In the genomic region with DNA sequence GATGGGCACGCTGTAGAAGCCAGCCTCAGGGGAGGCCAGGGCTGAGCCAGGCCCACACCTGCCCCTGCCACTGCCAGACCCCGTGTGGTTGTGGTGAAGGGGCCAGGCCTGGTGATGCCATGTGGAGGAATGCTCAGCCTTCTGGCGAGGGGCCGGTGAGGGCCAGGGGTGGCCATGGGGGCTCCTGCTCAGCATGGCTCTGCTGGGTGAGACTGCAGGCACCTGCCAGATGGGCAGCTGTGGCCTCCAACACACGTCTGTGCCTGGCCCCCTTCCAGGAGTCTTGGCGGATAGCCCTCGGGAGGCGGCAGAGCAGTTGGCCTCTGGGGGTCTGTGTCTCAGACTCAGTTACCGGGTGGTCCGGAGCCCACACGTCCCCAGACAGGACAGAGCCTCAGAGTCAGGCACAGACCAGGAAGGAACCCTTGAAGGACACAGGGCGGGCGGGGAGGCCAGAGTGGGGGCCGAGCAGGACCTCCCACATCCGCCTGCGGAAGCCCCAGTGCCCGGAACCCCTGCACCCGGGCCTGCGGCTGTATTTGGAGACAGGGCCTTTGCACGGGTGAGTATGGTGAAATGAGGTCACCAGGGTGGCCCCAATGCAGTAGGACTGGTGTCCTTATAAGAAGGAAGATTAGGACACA, we compare ENCODE assay signal across 10 cellular contexts. TPM values are rescaled to one million over a fixed set of nuclear protein-coding genes. Genes with fewer than 3 reads are reported as not detected.
A peak's percentile ranks its signal among the peaks of the same experiment; 100 is the strongest.
DNase-seq lines count a peak whose midpoint lies in the region; ATAC-seq and TF ChIP-seq lines count a peak whose summit lies in the region.
"Had no signal": no experiment of that assay in that cellular context is flagged by ENCODE, and none has a peak within 500 bp of the region (broad histone marks: within the 10 kb centered on the region; RNA-seq: fewer than 3 reads in every experiment).

No MANE protein-coding gene starts in this region.

- H3K9ac ChIP-seq in BLaER1: no peak overlapping the region

- intact Hi-C loops in ascending aorta (cut with DNase I): no loop called here

- H3K36me3 ChIP-seq in BLaER1: peaks cover 17% of the 10 kb centered on the region
- H3K36me3 ChIP-seq in ascending aorta: peaks cover 8 to 11% of the 10 kb centered on the region in 2 donors

- H3K36me3 Mint-ChIP-seq in effector memory CD8-positive, alpha-beta T cell (ENCODE audit: insufficient read depth): peaks cover 9% of the 10 kb centered on the region
- peaks cover 4% of the 10 kb centered on the region for H3K36me3 Mint-ChIP-seq in neural crest cell (ENCODE audit: low read depth)

- H3K9me3 ChIP-seq in BLaER1 (no peaks in the 10 kb centered on the region), ascending aorta (no peaks in the 10 kb centered on the region)

- peaks cover 0 to 4% of the 10 kb centered on the region in 2 donors for H3K27me3 Mint-ChIP-seq in effector memory CD8-positive, alpha-beta T cell
- no peaks in the 10 kb centered on the region for H3K27me3 Mint-ChIP-seq in neural crest cell (ENCODE audit: low read depth)
- H3K27me3 Mint-ChIP-seq: stimulated activated naive CD8-positive, alpha-beta T cell treated with anti-CD3 and anti-CD28 coated beads, Interleukin-15, Interleukin-2, amounts not matched to agents 100 ng/mL and 50 ng/mL, for 24 hours had no signal

- peak overlapping the region; percentile 26 for H3K27ac ChIP-seq in BLaER1
- peak overlapping the region in 1 of 2 donors; percentile 12 for H3K27ac ChIP-seq in ascending aorta

- DNase-seq in NCI-H1694 (lab: John Stamatoyannopoulos, UW) (peak; percentile 56), neural crest cell (ENCODE audit: low read depth, low spot score) (no peak), NCI-H774 (lab: John Stamatoyannopoulos, UW) (no peak), ascending aorta (ENCODE audit: low spot score in 2 of 2) (no peak)
- DNase-seq in effector memory CD8-positive, alpha-beta T cell: no peak
- no peak for DNase-seq in effector CD8-positive, alpha-beta T cell (lab: John Stamatoyannopoulos, UW)
- DNase-seq: activated CD4-positive, CD25-positive, alpha-beta regulatory T cell treated with anti-CD3 and anti-CD28 coated beads, Interleukin-2, amount 50 U/mL, for 72 hours had no signal

- peaks cover 3 to 5% of the 10 kb centered on the region in 2 donors for H3K4me1 Mint-ChIP-seq in effector memory CD8-positive, alpha-beta T cell (ENCODE audit: low read depth in 2 of 2)
- H3K4me1 Mint-ChIP-seq in neural crest cell: peaks cover 9% of the 10 kb centered on the region

- H3K27me3 ChIP-seq in BLaER1 (peaks cover 14% of the 10 kb centered on the region; the same call in 1 of the 2 replicates), ascending aorta (peaks cover 7% of the 10 kb centered on the region)

- peak overlapping the region; percentile 83 for H3K4me2 ChIP-seq in BLaER1

- H3K4me3 ChIP-seq in BLaER1: no peak overlapping the region
- H3K4me3 ChIP-seq in ascending aorta: no peak overlapping the region

- peak overlapping the region; percentile 44 to 83 for H3K27ac Mint-ChIP-seq in effector memory CD8-positive, alpha-beta T cell
- H3K27ac Mint-ChIP-seq in neural crest cell (ENCODE audit: unreplicated experiment): peak overlapping the region; percentile 27
- H3K27ac Mint-ChIP-seq: stimulated activated naive CD8-positive, alpha-beta T cell treated with anti-CD3 and anti-CD28 coated beads, Interleukin-15, Interleukin-2, amounts not matched to agents 100 ng/mL and 50 ng/mL, for 24 hours had no signal

- peaks cover 35% of the 10 kb centered on the region; the same call in 1 of the 2 replicates for H4K20me1 ChIP-seq in BLaER1

- H3K9me3 Mint-ChIP-seq in effector memory CD8-positive, alpha-beta T cell: no peaks in the 10 kb centered on the region
- H3K9me3 Mint-ChIP-seq in neural crest cell: no peaks in the 10 kb centered on the region
- H3K9me3 Mint-ChIP-seq: stimulated activated naive CD8-positive, alpha-beta T cell treated with anti-CD3 and anti-CD28 coated beads, Interleukin-15, Interleukin-2, amounts not matched to agents 100 ng/mL and 50 ng/mL, for 24 hours had no signal

- TF ChIP-seq CTCF in neural crest cell (conservative IDR thresholded peaks at IDR 0.05): no peak
- no peak for TF ChIP-seq CTCF in ascending aorta (IDR thresholded peaks at IDR 0.05)

- no peak overlapping the region for H3K4me3 Mint-ChIP-seq in effector memory CD8-positive, alpha-beta T cell
- H3K4me3 Mint-ChIP-seq in neural crest cell: peak overlapping the region; percentile 27
- H3K4me3 Mint-ChIP-seq: stimulated activated naive CD8-positive, alpha-beta T cell treated with anti-CD3 and anti-CD28 coated beads, Interleukin-15, Interleukin-2, amounts not matched to agents 100 ng/mL and 50 ng/mL, for 24 hours had no signal

- no peak for ATAC-seq in effector memory CD8-positive, alpha-beta T cell (replicated peaks)
- ATAC-seq in HG02870 (IDR thresholded peaks at IDR 0.05; ENCODE audit: unreplicated experiment): no peak

- H3K4me1 ChIP-seq in BLaER1 (peaks cover 51% of the 10 kb centered on the region), ascending aorta (peaks cover 3 to 24% of the 10 kb centered on the region in 2 donors)

RNA-seq across cellular contexts. Expression of gene CHMP6, which starts 22.5 kb away (rescaled TPM):
- total RNA-seq in neural crest cell: 32.7 and 33.2 TPM in 2 replicates
- 32.1 TPM for total RNA-seq in ascending aorta
